22 cellular contexts compared by ENCODE assay signal in genomic region chr2:100675855-100676254, GRCh38.
DNase-seq lines count a peak whose midpoint lies in the region; ATAC-seq, FAIRE-seq and TF ChIP-seq lines count a peak whose summit lies in the region.
"Had no signal": no experiment of that assay in that cellular context is flagged by ENCODE, and none has a peak within 500 bp of the region (broad histone marks: within the 10 kb centered on the region; RNA-seq: fewer than 3 reads in every experiment).

No MANE protein-coding gene starts in this region.

- TF ChIP-seq POLR2A in HepG2 (IDR thresholded peaks at IDR 0.05; ENCODE audit: insufficient read depth in 1 of 2, low read depth in 2 of 2, low read length in 2 of 2): no peak

- H2AFZ ChIP-seq in HepG2 (ENCODE audit: low read length): no peak overlapping the region
- H2AFZ ChIP-seq: GM23338 had no signal

- 13% methylated on average over 4 of the region's 4 CpGs for WGBS in HepG2 (ENCODE audit: low lambda C conversion rate)

- 0 out of 2 replicates have a peak, but pooled peaks have one; percentile 22 for ATAC-seq in Panc1
- 0 out of 3 replicates have a peak, but pooled peaks have one; percentile 18 for ATAC-seq in HepG2
- no peak for ATAC-seq in stimulated activated effector memory CD8-positive, alpha-beta T cell treated with anti-CD3 and anti-CD28 coated beads, Interleukin-12 subunit alpha, Interleukin-12 subunit beta, amount 100 ng/mL, for 72 hours
- ATAC-seq: CD8-positive, alpha-beta T cell; GM23338 had no signal

- no peaks in the 10 kb centered on the region for H3K27me3 ChIP-seq in Panc1 (ENCODE audit: control insufficient read depth, insufficient read depth, low read length)
- H3K27me3 ChIP-seq in HepG2 (ENCODE audit: control insufficient read depth in 1 of 2, insufficient read depth in 2 of 2, low read length in 2 of 2): peaks cover 1 to 70% of the 10 kb centered on the region in 2 experiments; a peak in 3 of 5 replicates
- H3K27me3 ChIP-seq: BLaER1 had no signal

- no peak for DNase-seq in Panc1 (ENCODE audit: low read depth, low spot score)
- peak; percentile 35 for DNase-seq in coronary artery (ENCODE audit: low spot score)
- DNase-seq in HepG2 (ENCODE audit: low spot score): no peak
- DNase-seq in stimulated activated effector memory CD8-positive, alpha-beta T cell treated with anti-CD3 and anti-CD28 coated beads, Interleukin-12 subunit alpha, Interleukin-12 subunit beta, amount 100 ng/mL, for 72 hours (ENCODE audit: low spot score in 2 of 2): no peak
- DNase-seq in H4 (ENCODE audit: low spot score): no peak
- no peak for DNase-seq in T1000 (lab: John Stamatoyannopoulos, UW)
- DNase-seq: Caco-2; CD4-positive, CD25-positive, alpha-beta regulatory T cell; CD8-positive, alpha-beta T cell; DMS153; DND-41; HFFc6 had no signal

- H3K9ac ChIP-seq in HepG2 (ENCODE audit: insufficient read depth, low read depth, low read length): no peak overlapping the region
- H3K9ac ChIP-seq: BLaER1 had no signal

- intact Hi-C loops in Panc1 (cut with micrococcal nuclease; ENCODE audit: unreplicated experiment): no loop called here
- intact Hi-C loops in HepG2 (cut with micrococcal nuclease; ENCODE audit: unreplicated experiment): no loop called here

- BruUV-seq in Panc1 (replicated peaks; lab: Mats Ljungman, UMichigan): no TSS peak
- no TSS peak for BruUV-seq in HepG2 (replicated peaks; lab: Mats Ljungman, UMichigan)

- H3K4me2 ChIP-seq in HepG2 (ENCODE audit: low read depth, low read length): no peak overlapping the region
- H3K4me2 ChIP-seq: BLaER1, GM23338 had no signal

- TF ChIP-seq RAD21 in HepG2 (CRISPR knock-in tag; IDR thresholded peaks at IDR 0.05): no peak

- no peaks in the 10 kb centered on the region for H3K9me3 Mint-ChIP-seq in stimulated activated effector memory CD8-positive, alpha-beta T cell treated with anti-CD3 and anti-CD28 coated beads, Interleukin-12 subunit alpha, Interleukin-12 subunit beta, amount 100 ng/mL, for 72 hours
- H3K9me3 Mint-ChIP-seq: CD8-positive, alpha-beta T cell; GM23338; HFFc6 had no signal

- no peaks in the 10 kb centered on the region for H3K79me2 ChIP-seq in HepG2 (ENCODE audit: insufficient read depth, low read length)

- H3K27ac Mint-ChIP-seq in stimulated activated effector memory CD8-positive, alpha-beta T cell treated with anti-CD3 and anti-CD28 coated beads, Interleukin-12 subunit alpha, Interleukin-12 subunit beta, amount 100 ng/mL, for 72 hours: peak overlapping the region; percentile 34
- H3K27ac Mint-ChIP-seq: B cell; CD4-positive, CD25-positive, alpha-beta regulatory T cell; CD8-positive, alpha-beta T cell; GM23338; HFFc6 had no signal

- TF ChIP-seq EP300 in HepG2 (IDR thresholded peaks at IDR 0.05; ENCODE audit: low read depth in 2 of 2, low read length in 2 of 2) (no peak), HepG2 (CRISPR knock-in tag; IDR thresholded peaks at IDR 0.05; ENCODE audit: borderline replicate concordance) (no peak)

- no peaks in the 10 kb centered on the region for H3K9me3 ChIP-seq in Panc1 (ENCODE audit: control insufficient read depth, insufficient read depth, low read depth, low read length)
- H3K9me3 ChIP-seq in HepG2 (ENCODE audit: low read length): no peaks in the 10 kb centered on the region
- H3K9me3 ChIP-seq: BLaER1, Caco-2, HAP-1 had no signal

- POLR2A ChIA-PET in Panc1 (lab: Charles Lee): no interaction called here
- POLR2A ChIA-PET in HepG2 (lab: Yijun Ruan, JAX): no interaction called here

- no peak for FAIRE-seq in HepG2 (lab: Jason Lieb, UNC)
- FAIRE-seq: A204.1, G401.6, GM12892, GM19239, H54 had no signal

- no peak overlapping the region for H3K27ac ChIP-seq in Panc1 (ENCODE audit: low read length)
- no peak overlapping the region for H3K27ac ChIP-seq in coronary artery
- no peak overlapping the region for H3K27ac ChIP-seq in HepG2 (ENCODE audit: extremely low read length, insufficient read depth, low read length)
- H3K27ac ChIP-seq: BLaER1, C4-2B had no signal

- no peaks in the 10 kb centered on the region for H3K36me3 ChIP-seq in Panc1 (ENCODE audit: control insufficient read depth, insufficient read depth, low read length)
- no peaks in the 10 kb centered on the region for H3K36me3 ChIP-seq in HepG2 (replicated peaks in 1 of 2; ENCODE audit: control insufficient read depth in 1 of 2, insufficient read depth in 2 of 2, low read length in 2 of 2)
- H3K36me3 ChIP-seq: BLaER1, HAP-1 had no signal

- CTCF ChIA-PET in Panc1 (lab: Charles Lee) (no interaction called here), HepG2 (lab: Yijun Ruan, JAX; ENCODE audit: low intra/inter-chr PET ratio, low total read pairs) (no interaction called here)

- TF ChIP-seq CTCF in Panc1 (IDR thresholded peaks at IDR 0.05) (no peak), coronary artery (IDR thresholded peaks at IDR 0.05) (no peak), HepG2 (CRISPR knock-in tag; IDR thresholded peaks at IDR 0.05) (no peak)

- no peaks in the 10 kb centered on the region for H3K36me3 Mint-ChIP-seq in stimulated activated effector memory CD8-positive, alpha-beta T cell treated with anti-CD3 and anti-CD28 coated beads, Interleukin-12 subunit alpha, Interleukin-12 subunit beta, amount 100 ng/mL, for 72 hours
- H3K36me3 Mint-ChIP-seq: CD4-positive, CD25-positive, alpha-beta regulatory T cell; CD8-positive, alpha-beta T cell had no signal

- no peaks in the 10 kb centered on the region; the same call in 1 of the 2 replicates for H4K20me1 ChIP-seq in HepG2 (ENCODE audit: insufficient read depth, low read length)
- H4K20me1 ChIP-seq: BLaER1 had no signal

- peaks cover 14% of the 10 kb centered on the region for H3K4me1 Mint-ChIP-seq in stimulated activated effector memory CD8-positive, alpha-beta T cell treated with anti-CD3 and anti-CD28 coated beads, Interleukin-12 subunit alpha, Interleukin-12 subunit beta, amount 100 ng/mL, for 72 hours
- H3K4me1 Mint-ChIP-seq: B cell, GM23338 had no signal

- H3K4me3 Mint-ChIP-seq in stimulated activated effector memory CD8-positive, alpha-beta T cell treated with anti-CD3 and anti-CD28 coated beads, Interleukin-12 subunit alpha, Interleukin-12 subunit beta, amount 100 ng/mL, for 72 hours: no peak overlapping the region
- H3K4me3 Mint-ChIP-seq: B cell; CD4-positive, CD25-positive, alpha-beta regulatory T cell; CD8-positive, alpha-beta T cell; GM23338; HFFc6 had no signal

- in situ Hi-C loops in Panc1 (cut with HindIII; ENCODE audit: low pct_unique_long_range_greater_than_20kb, low sequenced_read_pairs): no loop called here
- in situ Hi-C loops in HepG2 (cut with HindIII; ENCODE audit: extremely low pct_ligation_motif_present, low pct_unique_long_range_greater_than_20kb): no loop called here

- no peak overlapping the region for H3K4me3 ChIP-seq in Panc1 (ENCODE audit: low read depth in 2 of 2, low read length in 2 of 2)
- H3K4me3 ChIP-seq in coronary artery: no peak overlapping the region
- no peak overlapping the region for H3K4me3 ChIP-seq in HepG2 (replicated peaks in 1 of 3; ENCODE audit: insufficient read depth in 1 of 3, low read depth in 2 of 3, low read length in 3 of 3)
- H3K4me3 ChIP-seq: BLaER1, GM23338, HAP-1 had no signal

- H3K4me1 ChIP-seq in Panc1 (ENCODE audit: control insufficient read depth, insufficient read depth, low read length): no peaks in the 10 kb centered on the region
- H3K4me1 ChIP-seq in HepG2 (ENCODE audit: insufficient read depth, low read length): 0 out of 2 replicates have a peak, but pooled peaks cover 1% of the 10 kb centered on the region
- H3K4me1 ChIP-seq: Caco-2, HAP-1 had no signal

TF ChIP-seq in HepG2, 621 proteins besides CTCF, POLR2A, EP300 and RAD21:
- TF ChIP-seq ATF7 (IDR thresholded peaks at IDR 0.05) (peak; percentile 66), ATF7 (CRISPR knock-in tag; IDR thresholded peaks at IDR 0.05) (no peak), ELF3 (CRISPR knock-in tag; IDR thresholded peaks at IDR 0.05) (no peak), NCOA5 (CRISPR knock-in tag; IDR thresholded peaks at IDR 0.05) (no peak), CREB1 (IDR thresholded peaks at IDR 0.05) (peak; percentile 26; the same call in 1 of the 2 replicates), CREB1 (CRISPR knock-in tag; IDR thresholded peaks at IDR 0.05) (no peak)
TF ChIP-seq in HepG2: peak in this region for 2.
